Comparison of ENCODE assay signal across 9 cellular contexts in the genomic region with DNA sequence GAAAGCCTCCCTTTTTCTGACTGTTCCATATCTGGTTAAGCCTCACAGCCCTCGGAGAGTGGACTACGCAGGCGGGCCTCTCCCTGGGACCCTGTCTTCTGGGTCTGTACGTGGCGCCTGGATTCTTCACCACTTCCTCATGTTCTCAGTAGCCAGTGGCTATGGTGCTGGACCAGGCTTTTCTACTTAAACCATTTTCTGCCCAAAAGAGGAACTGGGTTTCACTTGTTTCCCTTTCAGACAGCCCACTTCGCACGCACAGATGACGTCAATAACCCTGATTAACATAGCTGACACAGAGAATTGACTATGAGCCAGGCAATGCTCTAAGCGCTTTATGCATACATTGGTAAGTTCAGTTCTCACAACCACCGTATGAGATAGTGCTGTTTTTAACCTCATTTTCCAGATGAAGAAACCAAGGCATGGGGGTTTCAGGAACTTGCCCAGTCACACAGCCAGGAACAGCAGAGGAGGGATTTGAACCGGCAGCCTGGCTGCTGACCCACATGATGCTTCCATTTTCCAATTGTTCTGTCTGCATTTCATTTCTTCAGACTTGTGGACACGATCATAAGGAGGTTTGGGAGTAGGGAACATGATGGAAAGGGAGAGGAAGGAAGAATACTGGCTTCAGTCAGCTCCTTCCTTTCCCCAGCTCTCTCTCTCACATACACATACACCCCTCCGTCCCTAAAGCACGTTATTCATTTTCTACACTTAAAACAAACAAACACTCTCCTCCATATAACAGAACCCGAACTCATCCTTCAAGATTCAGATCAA. TPM values are rescaled to one million over a fixed set of nuclear protein-coding genes. Genes with fewer than 3 reads are reported as not detected.
A peak's percentile ranks its signal among the peaks of the same experiment; 100 is the strongest.
DNase-seq lines count a peak whose midpoint lies in the region; ATAC-seq, FAIRE-seq and TF ChIP-seq lines count a peak whose summit lies in the region.
"Had no signal": no experiment of that assay in that cellular context is flagged by ENCODE, and none has a peak within 500 bp of the region (broad histone marks: within the 10 kb centered on the region; RNA-seq: fewer than 3 reads in every experiment).

No MANE protein-coding gene starts in this region.

- no peaks in the 10 kb centered on the region for H3K36me3 Mint-ChIP-seq in dendritic cell treated with granulocyte-macrophage colony-stimulating factor and Interleukin-4, amounts not matched to agents 40 ng/mL and 50 ng/mL, for 4 days (ENCODE audit: low read depth)
- H3K36me3 Mint-ChIP-seq in osteocyte (ENCODE audit: unreplicated experiment), result no peaks in the 10 kb centered on the region

- H3K4me1 Mint-ChIP-seq in dendritic cell treated with granulocyte-macrophage colony-stimulating factor and Interleukin-4, amounts not matched to agents 40 ng/mL and 50 ng/mL, for 4 days (ENCODE audit: low read depth), result peaks cover 51% of the 10 kb centered on the region
- H3K4me1 Mint-ChIP-seq in osteocyte (ENCODE audit: unreplicated experiment), result peaks cover 29% of the 10 kb centered on the region

- peak; percentile 89 for ATAC-seq in GM21737 (IDR thresholded peaks at IDR 0.05; ENCODE audit: unreplicated experiment)
- peak; percentile 86 for ATAC-seq in sciatic nerve

- H3K27me3 Mint-ChIP-seq in dendritic cell treated with granulocyte-macrophage colony-stimulating factor and Interleukin-4, amounts not matched to agents 40 ng/mL and 50 ng/mL, for 4 days, result no peaks in the 10 kb centered on the region
- no peaks in the 10 kb centered on the region for H3K27me3 Mint-ChIP-seq in osteocyte (ENCODE audit: unreplicated experiment)

- H3K4me1 ChIP-seq in MM.1S (ENCODE audit: low read length), result 0 out of 2 replicates have a peak, but pooled peaks cover 2% of the 10 kb centered on the region

- no peaks in the 10 kb centered on the region for H3K9me3 Mint-ChIP-seq in dendritic cell treated with granulocyte-macrophage colony-stimulating factor and Interleukin-4, amounts not matched to agents 40 ng/mL and 50 ng/mL, for 4 days
- no peaks in the 10 kb centered on the region for H3K9me3 Mint-ChIP-seq in osteocyte (ENCODE audit: unreplicated experiment)

- DNase-seq in GM18507 (ENCODE audit: extremely low spot score, insufficient read length, low read depth) (peak; percentile 61), MM.1S (peak; percentile 65), sciatic nerve (ENCODE audit: low spot score) (peak; percentile 71), osteocyte (ENCODE audit: extremely low spot score, unreplicated experiment) (no peak)
- no peak for DNase-seq in activated CD8-positive, alpha-beta memory T cell treated with anti-CD3 and anti-CD28 coated beads, Interleukin-2, amount 50 U/mL, for 48 hours
- no peak for DNase-seq in stimulated activated CD4-positive, alpha-beta T cell treated with anti-CD3 and anti-CD28 coated beads, Interleukin-4, amount 100 ng/mL, for 1 hour

- H3K79me2 ChIP-seq in MM.1S (ENCODE audit: low read length), result no peaks in the 10 kb centered on the region

- H3K9ac ChIP-seq in MM.1S (ENCODE audit: low read length), result no peak overlapping the region
- H3K9ac ChIP-seq: KMS-11 had no signal

- H3K4me3 ChIP-seq in MM.1S (ENCODE audit: low read length), result no peak overlapping the region; the same call in 1 of the 2 replicates

- H3K4me2 ChIP-seq in MM.1S (ENCODE audit: low read depth, low read length), result peak overlapping the region; percentile 21; the same call in 1 of the 2 replicates
- H3K4me2 ChIP-seq: KMS-11 had no signal

- peak overlapping the region; percentile 24 for H3K4me3 Mint-ChIP-seq in dendritic cell treated with granulocyte-macrophage colony-stimulating factor and Interleukin-4, amounts not matched to agents 40 ng/mL and 50 ng/mL, for 4 days
- H3K4me3 Mint-ChIP-seq in osteocyte (ENCODE audit: unreplicated experiment), result no peak overlapping the region

- H3K27ac Mint-ChIP-seq in dendritic cell treated with granulocyte-macrophage colony-stimulating factor and Interleukin-4, amounts not matched to agents 40 ng/mL and 50 ng/mL, for 4 days, result peak overlapping the region; percentile 94
- no peak overlapping the region for H3K27ac Mint-ChIP-seq in osteocyte (ENCODE audit: unreplicated experiment)

- peak overlapping the region; percentile 66; the same call in 1 of the 2 replicates for H3K27ac ChIP-seq in MM.1S (ENCODE audit: low read length)
- H3K27ac ChIP-seq: KMS-11 had no signal

- TF ChIP-seq CTCF in MM.1S (IDR thresholded peaks at IDR 0.05; ENCODE audit: low read length) (no peak), osteocyte (IDR thresholded peaks at IDR 0.05) (no peak)

- no peaks in the 10 kb centered on the region for H3K9me2 ChIP-seq in MM.1S (replicated peaks; ENCODE audit: insufficient read depth, low read length)

- no peaks in the 10 kb centered on the region for H4K20me1 ChIP-seq in MM.1S (ENCODE audit: insufficient read depth, low read length)

- no peaks in the 10 kb centered on the region for H3K9me3 ChIP-seq in MM.1S (replicated peaks; ENCODE audit: insufficient read depth, low read length)

- no peaks in the 10 kb centered on the region for H3F3A ChIP-seq in MM.1S (ENCODE audit: insufficient read depth, low read length)

- FAIRE-seq in GM18507 (lab: Jason Lieb, UNC), result peak; percentile 99

- no peaks in the 10 kb centered on the region for H3K27me3 ChIP-seq in MM.1S (replicated peaks; ENCODE audit: insufficient read depth, low read length)

- no peaks in the 10 kb centered on the region for H3K36me3 ChIP-seq in MM.1S (replicated peaks; ENCODE audit: insufficient read depth, low read length)

- intact Hi-C loops in dendritic cell treated with granulocyte-macrophage colony-stimulating factor and Interleukin-4, amounts not matched to agents 40 ng/mL and 50 ng/mL, for 4 days (cut with micrococcal nuclease), result loop anchor here (2.0 to 5.0 kb wide), 3 partner anchors 69 to 484 kb away; a partner anchor contains a TSS
- intact Hi-C loops in sciatic nerve (cut with DNase I), result no loop called here

- H2AFZ ChIP-seq in MM.1S (ENCODE audit: low read length), result no peak overlapping the region

RNA-seq across cellular contexts. Expression of a gene that starts 41.7 kb away (rescaled TPM):
- total RNA-seq in sciatic nerve, result 19.9 TPM
- 0.46 and 0.63 TPM in 2 replicates for total RNA-seq in osteocyte

Comparison
In these comparisons a context has a peak if more than half of its experiments do, and no peak if none do; other contexts are left out.
1. DNase-seq: peak in GM18507 (single experiment), MM.1S (single experiment) and sciatic nerve (single experiment); none in activated CD8-positive, alpha-beta memory T cell treated with anti-CD3 and anti-CD28 coated beads, Interleukin-2, amount 50 U/mL, for 48 hours (single experiment), stimulated activated CD4-positive, alpha-beta T cell treated with anti-CD3 and anti-CD28 coated beads, Interleukin-4, amount 100 ng/mL, for 1 hour (single experiment) and osteocyte (single experiment).
2. RNA of a gene that starts 41.7 kb away (total RNA-seq): 19.9 TPM in sciatic nerve (single experiment); 0.46 to 0.63 TPM in osteocyte; every median in the first group is over 10 times any median in the second.